ENCODE assay signal across 14 cellular contexts in the genomic region with DNA sequence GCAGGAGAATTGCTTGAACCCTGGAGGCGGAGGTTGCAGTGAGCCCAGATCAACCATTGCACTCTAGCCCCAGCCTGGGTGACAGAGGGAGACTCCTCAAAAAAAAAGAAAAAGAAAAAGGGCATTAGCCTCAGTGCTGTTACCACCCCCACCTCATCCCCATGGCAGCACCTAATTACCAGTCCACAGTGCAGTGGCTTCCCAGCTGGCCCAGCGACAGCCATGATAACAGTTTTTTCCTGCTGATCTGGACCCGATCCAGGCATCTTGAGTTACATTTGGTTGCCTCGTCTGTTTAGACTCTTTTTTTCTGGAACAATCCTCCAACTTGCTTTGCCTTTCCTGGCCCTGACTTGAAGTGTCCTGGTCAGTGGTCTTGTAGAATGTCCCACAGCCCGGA. TPM values are rescaled to one million over a fixed set of nuclear protein-coding genes. Genes with fewer than 3 reads are reported as not detected.
DNase-seq lines count a peak whose midpoint lies in the region; ATAC-seq and TF ChIP-seq lines count a peak whose summit lies in the region.
"Had no signal": no experiment of that assay in that cellular context is flagged by ENCODE, and none has a peak within 500 bp of the region (broad histone marks: within the 10 kb centered on the region; RNA-seq: fewer than 3 reads in every experiment).

No MANE protein-coding gene starts in this region.

- peak overlapping the region; percentile 30 for H3K27ac Mint-ChIP-seq in WTC11

- peaks cover 26% of the 10 kb centered on the region for H3K4me1 Mint-ChIP-seq in WTC11

- no peaks in the 10 kb centered on the region for H3K36me3 Mint-ChIP-seq in WTC11

- in situ Hi-C loops in KBM-7 (cut with MboI; ENCODE audit: low pct_unique_long_range_greater_than_20kb, low sequenced_read_pairs), result no loop called here

- no peaks in the 10 kb centered on the region for H3K9me3 Mint-ChIP-seq in WTC11

- no peak for TF ChIP-seq CTCF in WTC11 (IDR thresholded peaks at IDR 0.05)

- POLR2A ChIA-PET in WTC11 (lab: Charles Lee), result no interaction called here

- ATAC-seq in WTC11 (no peak), GM21717 (IDR thresholded peaks at IDR 0.05; ENCODE audit: unreplicated experiment) (no peak), HG03342 (IDR thresholded peaks at IDR 0.05; ENCODE audit: unreplicated experiment) (no peak)
- ATAC-seq: Right ventricle myocardium inferior; stimulated activated naive CD8-positive, alpha-beta T cell treated with anti-CD3 and anti-CD28 coated beads, Interleukin-15, Interleukin-2, amounts not matched to agents 100 U/mL and 50 U/mL, for 24 hours had no signal

- no peak overlapping the region for H3K4me3 ChIP-seq in H7 (ENCODE audit: insufficient read depth, low read depth, low read length)
- H3K4me3 ChIP-seq: ascending aorta, lung had no signal

- no peaks in the 10 kb centered on the region; the same call in 1 of the 2 replicates for H3K36me3 ChIP-seq in H7 (replicated peaks; ENCODE audit: control insufficient read depth, insufficient read depth, low read length)
- H3K36me3 ChIP-seq: ascending aorta had no signal

- DNase-seq in H7, result peak; percentile 48
- peak; percentile 80 to 90 for DNase-seq in NCI-H2081 (lab: John Stamatoyannopoulos, UW)
- DNase-seq in WTC11 (ENCODE audit: low spot score), result no peak
- DNase-seq in myocyte (ENCODE audit: low read depth), result peak; percentile 50
- no peak for DNase-seq in KBM-7
- no peak for DNase-seq in NCI-H187 treated with DMSO at 0.1 percent for 48 hours (lab: John Stamatoyannopoulos, UW)
- DNase-seq: NCI-H1930; stimulated activated CD4-positive, alpha-beta T cell treated with anti-CD3 and anti-CD28 coated beads, Interleukin-4, amount 100 ng/mL, for 1 hour; stimulated activated naive CD8-positive, alpha-beta T cell treated with anti-CD3 and anti-CD28 coated beads, Interleukin-15, Interleukin-2, amounts not matched to agents 100 U/mL and 50 U/mL, for 24 hours had no signal

- H3K27me3 Mint-ChIP-seq in WTC11 (ENCODE audit: low read depth), result no peaks in the 10 kb centered on the region

- H3K4me3 Mint-ChIP-seq in WTC11, result no peak overlapping the region

- no peaks in the 10 kb centered on the region for H3K27me3 ChIP-seq in H7 (ENCODE audit: control insufficient read depth, insufficient read depth, low read length)
- H3K27me3 ChIP-seq: ascending aorta had no signal

- CTCF ChIA-PET in WTC11 (lab: Charles Lee), result no interaction called here

TF ChIP-seq in WTC11, 78 proteins besides CTCF, POLR2A, EP300 and RAD21:
- TF ChIP-seq, protein P1, sequence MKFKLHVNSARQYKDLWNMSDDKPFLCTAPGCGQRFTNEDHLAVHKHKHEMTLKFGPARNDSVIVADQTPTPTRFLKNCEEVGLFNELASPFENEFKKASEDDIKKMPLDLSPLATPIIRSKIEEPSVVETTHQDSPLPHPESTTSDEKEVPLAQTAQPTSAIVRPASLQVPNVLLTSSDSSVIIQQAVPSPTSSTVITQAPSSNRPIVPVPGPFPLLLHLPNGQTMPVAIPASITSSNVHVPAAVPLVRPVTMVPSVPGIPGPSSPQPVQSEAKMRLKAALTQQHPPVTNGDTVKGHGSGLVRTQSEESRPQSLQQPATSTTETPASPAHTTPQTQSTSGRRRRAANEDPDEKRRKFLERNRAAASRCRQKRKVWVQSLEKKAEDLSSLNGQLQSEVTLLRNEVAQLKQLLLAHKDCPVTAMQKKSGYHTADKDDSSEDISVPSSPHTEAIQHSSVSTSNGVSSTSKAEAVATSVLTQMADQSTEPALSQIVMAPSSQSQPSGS (CRISPR knock-in tag; IDR thresholded peaks at IDR 0.05; ENCODE audit: borderline replicate concordance, low read depth), result no peak
- TF ChIP-seq ATF3 (CRISPR knock-in tag; conservative IDR thresholded peaks at IDR 0.05) (no peak), NFE2L1 (CRISPR knock-in tag; IDR thresholded peaks at IDR 0.05) (no peak), ZNF232 (CRISPR knock-in tag; IDR thresholded peaks at IDR 0.05) (no peak), SOX15 (CRISPR knock-in tag; IDR thresholded peaks at IDR 0.05) (no peak), TP53 (CRISPR knock-in tag; IDR thresholded peaks at IDR 0.05) (no peak), OVOL2 (CRISPR knock-in tag; IDR thresholded peaks at IDR 0.05; ENCODE audit: borderline replicate concordance) (no peak), ZNF138 (CRISPR knock-in tag; conservative IDR thresholded peaks at IDR 0.05) (no peak), CBFB (CRISPR knock-in tag; IDR thresholded peaks at IDR 0.05; ENCODE audit: low read depth) (no peak), ZNF281 (CRISPR knock-in tag; IDR thresholded peaks at IDR 0.05) (no peak), IRF2 (CRISPR knock-in tag; IDR thresholded peaks at IDR 0.05; ENCODE audit: borderline replicate concordance, low read depth) (no peak), JAZF1 (CRISPR knock-in tag; IDR thresholded peaks at IDR 0.05) (no peak), GRHL2 (CRISPR knock-in tag; IDR thresholded peaks at IDR 0.05; ENCODE audit: insufficient replicate concordance, severe bottlenecking) (no peak), HMGA2 (CRISPR knock-in tag; IDR thresholded peaks at IDR 0.05) (no peak), ZNF263 (CRISPR knock-in tag; IDR thresholded peaks at IDR 0.05; ENCODE audit: low read depth) (no peak), RELA (CRISPR knock-in tag; IDR thresholded peaks at IDR 0.05; ENCODE audit: borderline replicate concordance) (no peak)
- TF ChIP-seq, protein P2, sequence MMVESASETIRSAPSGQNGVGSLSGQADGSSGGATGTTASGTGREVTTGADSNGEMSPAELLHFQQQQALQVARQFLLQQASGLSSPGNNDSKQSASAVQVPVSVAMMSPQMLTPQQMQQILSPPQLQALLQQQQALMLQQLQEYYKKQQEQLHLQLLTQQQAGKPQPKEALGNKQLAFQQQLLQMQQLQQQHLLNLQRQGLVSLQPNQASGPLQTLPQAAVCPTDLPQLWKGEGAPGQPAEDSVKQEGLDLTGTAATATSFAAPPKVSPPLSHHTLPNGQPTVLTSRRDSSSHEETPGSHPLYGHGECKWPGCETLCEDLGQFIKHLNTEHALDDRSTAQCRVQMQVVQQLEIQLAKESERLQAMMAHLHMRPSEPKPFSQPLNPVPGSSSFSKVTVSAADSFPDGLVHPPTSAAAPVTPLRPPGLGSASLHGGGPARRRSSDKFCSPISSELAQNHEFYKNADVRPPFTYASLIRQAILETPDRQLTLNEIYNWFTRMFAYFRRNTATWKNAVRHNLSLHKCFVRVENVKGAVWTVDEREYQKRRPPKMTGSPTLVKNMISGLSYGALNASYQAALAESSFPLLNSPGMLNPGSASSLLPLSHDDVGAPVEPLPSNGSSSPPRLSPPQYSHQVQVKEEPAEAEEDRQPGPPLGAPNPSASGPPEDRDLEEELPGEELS (CRISPR knock-in tag; IDR thresholded peaks at IDR 0.05), result no peak
TF ChIP-seq in WTC11: peak in this region for 0.

RNA-seq across cellular contexts. Expression of gene NCS1, which starts 24.4 kb away (rescaled TPM):
- 24.6 and 28.3 TPM in 2 replicates for total RNA-seq in H7 (2014; rRNA removed; shearing (Covaris generic))
- total RNA-seq in WTC11 (2021) (31.8 to 32.6 TPM (median 32.4 TPM) in 3 replicates), myocyte (55.2 and 59.7 TPM in 2 replicates)
- polyA plus RNA-seq in myocyte (2012), result 58.1 TPM

Comparison
In these comparisons a context has a peak if more than half of its experiments do, and no peak if none do; other contexts are left out.
1. DNase-seq: peak in H7 (single experiment), NCI-H2081 (2 of 2) and myocyte (single experiment); none in WTC11 (single experiment), KBM-7 (single experiment) and NCI-H187 treated with DMSO at 0.1 percent for 48 hours (single experiment).